Comparison of ENCODE assay signal across 27 cellular contexts in genomic region chr3:18411541-18411940, GRCh38. TPM values are rescaled to one million over a fixed set of nuclear protein-coding genes. Genes with fewer than 3 reads are reported as not detected.
DNase-seq lines count a peak whose midpoint lies in the region; ATAC-seq lines count a peak whose summit lies in the region.
"Had no signal": no experiment of that assay in that cellular context is flagged by ENCODE, and none has a peak within 500 bp of the region (broad histone marks: within the 10 kb centered on the region; RNA-seq: fewer than 3 reads in every experiment).

No MANE protein-coding gene starts in this region.

- ATAC-seq in activated CD8-positive, alpha-beta memory T cell treated with anti-CD3 and anti-CD28 coated beads, Interleukin-2, amount 10 ng/mL, durations not matched to agents 7 days and 5 days = peak; percentile 46
- peak in 1 of 2 donors; percentile 24 for ATAC-seq in activated naive CD4-positive, alpha-beta T cell treated with anti-CD3 and anti-CD28 coated beads, Interleukin-2, amount 50 U/mL, for 72 hours
- no peak for ATAC-seq in natural killer cell treated with Interleukin-12 subunit alpha and Interleukin-12 subunit beta and Interleukin-15 and Interleukin-18, amount 100 ng/mL, for 72 hours
- ATAC-seq in GM19463 (IDR thresholded peaks at IDR 0.05; ENCODE audit: unreplicated experiment) = no peak
- ATAC-seq: left ventricle myocardium superior, SK-N-SH treated with all-trans-retinoic acid at 6 μM for 48 hours, WTC11 had no signal

- H3K27me3 ChIP-seq in CD8-positive, alpha-beta memory T cell (ENCODE audit: insufficient read depth, low read length, poor library complexity, severe bottlenecking) = no peaks in the 10 kb centered on the region
- no peaks in the 10 kb centered on the region for H3K27me3 ChIP-seq in Karpas-422 (ENCODE audit: low read length)
- H3K27me3 ChIP-seq: breast epithelium, stomach, tibial artery had no signal

- H3K27me3 Mint-ChIP-seq in activated CD8-positive, alpha-beta memory T cell treated with anti-CD3 and anti-CD28 coated beads, Interleukin-2, amount 10 ng/mL, durations not matched to agents 7 days and 5 days = no peaks in the 10 kb centered on the region
- no peaks in the 10 kb centered on the region for H3K27me3 Mint-ChIP-seq in CD8-positive, alpha-beta memory T cell
- H3K27me3 Mint-ChIP-seq in natural killer cell treated with Interleukin-12 subunit alpha and Interleukin-12 subunit beta and Interleukin-15 and Interleukin-18, amount 100 ng/mL, for 72 hours = no peaks in the 10 kb centered on the region

- CTCF ChIA-PET in activated CD8-positive, alpha-beta memory T cell treated with anti-CD3 and anti-CD28 coated beads, Interleukin-2, amount 10 ng/mL, durations not matched to agents 7 days and 5 days (lab: Charles Lee) = interaction anchor here (0.5 to 1.2 kb wide), 4 partner anchors 10 to 348 kb away, joined by 3 to 4 read pairs (median 3); no protein-coding TSS in a partner anchor
- CTCF ChIA-PET in CD8-positive, alpha-beta memory T cell (lab: Charles Lee) = interaction anchor here (0.8 to 1.9 kb wide), 4 partner anchors 11 to 33 kb away, joined by 3 to 8 read pairs (median 4); no protein-coding TSS in a partner anchor

- peak overlapping the region; percentile 75 for H3K27ac Mint-ChIP-seq in activated CD8-positive, alpha-beta memory T cell treated with anti-CD3 and anti-CD28 coated beads, Interleukin-2, amount 10 ng/mL, durations not matched to agents 7 days and 5 days
- peak overlapping the region; percentile 2 to 83 (median 18) for H3K27ac Mint-ChIP-seq in CD8-positive, alpha-beta memory T cell
- H3K27ac Mint-ChIP-seq in activated naive CD4-positive, alpha-beta T cell treated with anti-CD3 and anti-CD28 coated beads, Interleukin-2, amount 50 U/mL, for 72 hours = peak overlapping the region; percentile 62 to 71
- H3K27ac Mint-ChIP-seq in natural killer cell treated with Interleukin-12 subunit alpha and Interleukin-12 subunit beta and Interleukin-15 and Interleukin-18, amount 100 ng/mL, for 72 hours = peak overlapping the region; percentile 27 to 44
- H3K27ac Mint-ChIP-seq: WTC11 had no signal

- peaks cover 76% of the 10 kb centered on the region for H3K4me1 Mint-ChIP-seq in activated CD8-positive, alpha-beta memory T cell treated with anti-CD3 and anti-CD28 coated beads, Interleukin-2, amount 10 ng/mL, durations not matched to agents 7 days and 5 days
- peaks cover 50 to 86% (median 83%) of the 10 kb centered on the region in 3 donors for H3K4me1 Mint-ChIP-seq in CD8-positive, alpha-beta memory T cell
- H3K4me1 Mint-ChIP-seq in natural killer cell treated with Interleukin-12 subunit alpha and Interleukin-12 subunit beta and Interleukin-15 and Interleukin-18, amount 100 ng/mL, for 72 hours (ENCODE audit: low read depth in 2 of 2) = peaks cover 31 to 39% of the 10 kb centered on the region in 2 donors

- POLR2A ChIA-PET in CD8-positive, alpha-beta memory T cell (lab: Charles Lee) = interaction anchor here (0.7 kb wide), 1 partner anchor 14 kb away, joined by 3 read pairs; the partner anchor contains the start of gene SATB1

- H3K4me1 ChIP-seq in CD8-positive, alpha-beta memory T cell (ENCODE audit: insufficient read depth, low read length) = peaks cover 79% of the 10 kb centered on the region
- H3K4me1 ChIP-seq in Karpas-422 (ENCODE audit: low read length) = no peaks in the 10 kb centered on the region
- H3K4me1 ChIP-seq: breast epithelium, stomach, tibial artery had no signal

- no peaks in the 10 kb centered on the region for H3K9me3 ChIP-seq in CD8-positive, alpha-beta memory T cell (ENCODE audit: low read length)
- no peaks in the 10 kb centered on the region for H3K9me3 ChIP-seq in Karpas-422 (ENCODE audit: low read length)
- H3K9me3 ChIP-seq: breast epithelium, stomach, tibial artery had no signal

- no peak for DNase-seq in activated CD8-positive, alpha-beta memory T cell treated with anti-CD3 and anti-CD28 coated beads, Interleukin-2, amount 10 ng/mL, durations not matched to agents 7 days and 5 days
- DNase-seq in activated CD8-positive, alpha-beta memory T cell treated with anti-CD3 and anti-CD28 coated beads, Interleukin-2, amount 50 U/mL, for 48 hours = no peak
- peak in 2 of 5 donors; percentile 30 to 74 for DNase-seq in CD8-positive, alpha-beta memory T cell
- DNase-seq in activated naive CD4-positive, alpha-beta T cell treated with anti-CD3 and anti-CD28 coated beads, Interleukin-2, amount 50 U/mL, for 72 hours (ENCODE audit: low spot score in 2 of 2) = no peak
- DNase-seq in natural killer cell treated with Interleukin-12 subunit alpha and Interleukin-12 subunit beta and Interleukin-15 and Interleukin-18, amount 100 ng/mL, for 72 hours (ENCODE audit: low spot score) = no peak
- DNase-seq in A172 (ENCODE audit: low spot score) = no peak
- DNase-seq in Karpas-422 = no peak
- DNase-seq: activated CD8-positive, alpha-beta memory T cell treated with anti-CD3 and anti-CD28 coated beads for 24 hours; amygdala; COR-L47; DMS79; effector CD4-positive, alpha-beta T cell; GDM1; glutamatergic neuron; islet precursor cell; left ventricle myocardium superior; NCI-H510A treated with DMSO at 0.1 percent for 48 hours; occipital lobe; stimulated activated CD4-positive, alpha-beta T cell treated with anti-CD3 and anti-CD28 coated beads, Interleukin-15, amount 100 ng/mL, for 24 hours; stomach; T1000; tibial artery had no signal

- H3K27ac ChIP-seq in CD8-positive, alpha-beta memory T cell (ENCODE audit: low read depth, low read length) = no peak overlapping the region
- no peak overlapping the region for H3K27ac ChIP-seq in Karpas-422 (ENCODE audit: low read length)
- H3K27ac ChIP-seq: breast epithelium, epithelial cell of prostate, stomach, tibial artery had no signal

- H3K79me2 ChIP-seq in Karpas-422 (ENCODE audit: low read length) = no peaks in the 10 kb centered on the region

- peaks cover 68% of the 10 kb centered on the region for H3K36me3 Mint-ChIP-seq in activated CD8-positive, alpha-beta memory T cell treated with anti-CD3 and anti-CD28 coated beads, Interleukin-2, amount 10 ng/mL, durations not matched to agents 7 days and 5 days
- H3K36me3 Mint-ChIP-seq in CD8-positive, alpha-beta memory T cell = peaks cover 7 to 70% (median 16%) of the 10 kb centered on the region in 3 donors
- H3K36me3 Mint-ChIP-seq in activated naive CD4-positive, alpha-beta T cell treated with anti-CD3 and anti-CD28 coated beads, Interleukin-2, amount 50 U/mL, for 72 hours = peaks cover 33 to 69% of the 10 kb centered on the region in 2 donors
- H3K36me3 Mint-ChIP-seq in natural killer cell treated with Interleukin-12 subunit alpha and Interleukin-12 subunit beta and Interleukin-15 and Interleukin-18, amount 100 ng/mL, for 72 hours = peaks cover 49% of the 10 kb centered on the region

- H2AFZ ChIP-seq in Karpas-422 (ENCODE audit: low read length) = no peak overlapping the region

- no peak overlapping the region for H3K4me2 ChIP-seq in Karpas-422 (ENCODE audit: low read depth, low read length, poor library complexity, severe bottlenecking)

- peak overlapping the region; percentile 27 for H3K4me3 ChIP-seq in CD8-positive, alpha-beta memory T cell (ENCODE audit: low read length)
- H3K4me3 ChIP-seq in Karpas-422 (ENCODE audit: low read length) = no peak overlapping the region
- H3K4me3 ChIP-seq: breast epithelium, stomach, tibial artery had no signal

- no peaks in the 10 kb centered on the region for H3K9me3 Mint-ChIP-seq in activated CD8-positive, alpha-beta memory T cell treated with anti-CD3 and anti-CD28 coated beads, Interleukin-2, amount 10 ng/mL, durations not matched to agents 7 days and 5 days (ENCODE audit: low read depth)
- no peaks in the 10 kb centered on the region for H3K9me3 Mint-ChIP-seq in CD8-positive, alpha-beta memory T cell
- no peaks in the 10 kb centered on the region for H3K9me3 Mint-ChIP-seq in activated naive CD4-positive, alpha-beta T cell treated with anti-CD3 and anti-CD28 coated beads, Interleukin-2, amount 50 U/mL, for 72 hours
- H3K9me3 Mint-ChIP-seq in natural killer cell treated with Interleukin-12 subunit alpha and Interleukin-12 subunit beta and Interleukin-15 and Interleukin-18, amount 100 ng/mL, for 72 hours = no peaks in the 10 kb centered on the region
- H3K9me3 Mint-ChIP-seq: WTC11 had no signal

- no peaks in the 10 kb centered on the region for H4K20me1 ChIP-seq in Karpas-422 (ENCODE audit: insufficient read depth, low read depth, low read length)

- no peaks in the 10 kb centered on the region for H3K9me2 ChIP-seq in Karpas-422 (replicated peaks; ENCODE audit: insufficient read depth, low read length)

- peaks cover 7% of the 10 kb centered on the region for H3K36me3 ChIP-seq in CD8-positive, alpha-beta memory T cell (ENCODE audit: insufficient read depth, low read length)
- H3K36me3 ChIP-seq in Karpas-422 (ENCODE audit: insufficient read depth, low read length) = no peaks in the 10 kb centered on the region
- H3K36me3 ChIP-seq: breast epithelium had no signal

- peak overlapping the region; percentile 36 for H3K4me3 Mint-ChIP-seq in activated CD8-positive, alpha-beta memory T cell treated with anti-CD3 and anti-CD28 coated beads, Interleukin-2, amount 10 ng/mL, durations not matched to agents 7 days and 5 days
- peak overlapping the region; percentile 3 to 50 (median 16) for H3K4me3 Mint-ChIP-seq in CD8-positive, alpha-beta memory T cell
- H3K4me3 Mint-ChIP-seq in natural killer cell treated with Interleukin-12 subunit alpha and Interleukin-12 subunit beta and Interleukin-15 and Interleukin-18, amount 100 ng/mL, for 72 hours = no peak overlapping the region
- H3K4me3 Mint-ChIP-seq: WTC11 had no signal

- no peak overlapping the region for H3K9ac ChIP-seq in Karpas-422 (ENCODE audit: low read length)

RNA-seq across cellular contexts. Expression of gene SATB1, which starts 13.6 kb away (rescaled TPM):
- total RNA-seq in activated CD8-positive, alpha-beta memory T cell treated with anti-CD3 and anti-CD28 coated beads, Interleukin-2, amount 10 ng/mL, durations not matched to agents 7 days and 5 days = 100 to 1,000 TPM; 164 to 233 TPM
- total RNA-seq in CD8-positive, alpha-beta memory T cell = 100 to 1,000 TPM; 158 to 163 TPM
- polyA plus RNA-seq in CD8-positive, alpha-beta memory T cell = 89.6 TPM
- total RNA-seq in activated naive CD4-positive, alpha-beta T cell treated with anti-CD3 and anti-CD28 coated beads, Interleukin-2, amount 50 U/mL, for 72 hours = 100 to 1,000 TPM; 279 to 444 TPM
- total RNA-seq in natural killer cell treated with Interleukin-12 subunit alpha and Interleukin-12 subunit beta and Interleukin-15 and Interleukin-18, amount 100 ng/mL, for 72 hours = 100 to 1,000 TPM; 401 to 512 TPM
- total RNA-seq in A172 (2014; rRNA removed; shearing (Covaris generic)) = 3.7 and 6.3 TPM in 2 replicates
- 5.9 and 6.8 TPM in 2 replicates for total RNA-seq in Karpas-422 (2014; rRNA removed; shearing (Covaris generic); ENCODE audit: low replicate concordance)

Comparison
In these comparisons a context has a peak if more than half of its experiments do, and no peak if none do; other contexts are left out.
1. H3K27ac Mint-ChIP-seq: peak in every context shown above with its lines; median percentile 75 in activated CD8-positive, alpha-beta memory T cell treated with anti-CD3 and anti-CD28 coated beads, Interleukin-2, amount 10 ng/mL, durations not matched to agents 7 days and 5 days; 66 in activated naive CD4-positive, alpha-beta T cell treated with anti-CD3 and anti-CD28 coated beads, Interleukin-2, amount 50 U/mL, for 72 hours; 36 in natural killer cell treated with Interleukin-12 subunit alpha and Interleukin-12 subunit beta and Interleukin-15 and Interleukin-18, amount 100 ng/mL, for 72 hours; 18 in CD8-positive, alpha-beta memory T cell.
2. RNA of gene SATB1, which starts 13.6 kb away (total RNA-seq): 401 to 512 TPM in natural killer cell treated with Interleukin-12 subunit alpha and Interleukin-12 subunit beta and Interleukin-15 and Interleukin-18, amount 100 ng/mL, for 72 hours, 279 to 444 TPM in activated naive CD4-positive, alpha-beta T cell treated with anti-CD3 and anti-CD28 coated beads, Interleukin-2, amount 50 U/mL, for 72 hours, 164 to 233 TPM in activated CD8-positive, alpha-beta memory T cell treated with anti-CD3 and anti-CD28 coated beads, Interleukin-2, amount 10 ng/mL, durations not matched to agents 7 days and 5 days and 158 to 163 TPM in CD8-positive, alpha-beta memory T cell; 3.7 to 6.3 TPM in A172 and 5.9 to 6.8 TPM in Karpas-422; every median in the first group is over 10 times any median in the second.